In genomic region chr2:68742638-68743037, GRCh38 we compare ENCODE assay signal across 9 cellular contexts. TPM values are rescaled to one million over a fixed set of nuclear protein-coding genes. Genes with fewer than 3 reads are reported as not detected.
A peak's percentile ranks its signal among the peaks of the same experiment; 100 is the strongest.
DNase-seq lines count a peak whose midpoint lies in the region; ATAC-seq and TF ChIP-seq lines count a peak whose summit lies in the region.
"Had no signal": no experiment of that assay in that cellular context is flagged by ENCODE, and none has a peak within 500 bp of the region (broad histone marks: within the 10 kb centered on the region; RNA-seq: fewer than 3 reads in every experiment).

No MANE protein-coding gene starts in this region.

- no peak overlapping the region for H3K4me3 Mint-ChIP-seq in HFFc6

- no peak for DNase-seq in left ventricle myocardium superior
- no peak for DNase-seq in right cardiac atrium
- DNase-seq in NCI-H146 treated with DMSO at 0.1 percent for 48 hours (lab: John Stamatoyannopoulos, UW; ENCODE audit: unreplicated experiment): peak; percentile 22
- no peak for DNase-seq in adrenal gland
- DNase-seq in upper lobe of left lung: no peak
- DNase-seq in A172 (ENCODE audit: low spot score): no peak
- DNase-seq in stimulated activated CD4-positive, alpha-beta T cell treated with anti-CD3 and anti-CD28 coated beads, Interleukin-12 subunit alpha, Interleukin-12 subunit beta, amount 100 ng/mL, for 4 hours: no peak
- DNase-seq in HFFc6: no peak
- DNase-seq: NCI-H1105 treated with DMSO at 0.1 percent for 48 hours had no signal

- TF ChIP-seq POLR2A in adrenal gland (IDR thresholded peaks at IDR 0.05): peak in 1 of 2 donors; percentile 17
- TF ChIP-seq POLR2A in upper lobe of left lung (IDR thresholded peaks at IDR 0.05): peak in 1 of 4 donors; percentile 52

- ATAC-seq in left ventricle myocardium superior (peak; percentile 55), right cardiac atrium (no peak), upper lobe of left lung (ENCODE audit: low FRiP score in 2 of 2) (peak in 1 of 2 donors; percentile 59)

- H3K27me3 ChIP-seq in right cardiac atrium (ENCODE audit: control insufficient read depth, insufficient read depth) (no peaks in the 10 kb centered on the region), adrenal gland (no peaks in the 10 kb centered on the region), upper lobe of left lung (no peaks in the 10 kb centered on the region)

- H3K27ac ChIP-seq in right cardiac atrium (ENCODE audit: low read length): no peak overlapping the region
- H3K27ac ChIP-seq in adrenal gland: peak overlapping the region in 4 of 5 donors; percentile 10 to 78 (median 27)
- H3K27ac ChIP-seq in upper lobe of left lung: peak overlapping the region; percentile 42 to 67 (median 55)

- TF ChIP-seq CTCF in adrenal gland (IDR thresholded peaks at IDR 0.05): no peak
- TF ChIP-seq CTCF in upper lobe of left lung (IDR thresholded peaks at IDR 0.05): no peak
- TF ChIP-seq CTCF in HFFc6 (IDR thresholded peaks at IDR 0.05): no peak

- no peaks in the 10 kb centered on the region for H3K36me3 ChIP-seq in adrenal gland (replicated peaks in 1 of 2)
- no peaks in the 10 kb centered on the region for H3K36me3 ChIP-seq in upper lobe of left lung

- intact Hi-C loops in left ventricle myocardium superior (cut with micrococcal nuclease) (no loop called here), right cardiac atrium (cut with DNase I) (loop anchor here in 2 of 4 donors (10.0 kb wide), 1 partner anchor 172 kb away; no protein-coding TSS in a partner anchor), adrenal gland (cut with DNase I) (no loop called here)

- H3K4me1 ChIP-seq in right cardiac atrium (ENCODE audit: control insufficient read depth, insufficient read depth, low read length) (no peaks in the 10 kb centered on the region), adrenal gland (replicated peaks in 1 of 2) (peaks cover 4 to 14% of the 10 kb centered on the region in 2 donors), upper lobe of left lung (peaks cover 9 to 38% (median 25%) of the 10 kb centered on the region in 4 donors)

- no peaks in the 10 kb centered on the region for H3K9me3 Mint-ChIP-seq in HFFc6

- H3K4me1 Mint-ChIP-seq in HFFc6 (ENCODE audit: low read depth): peaks cover 39% of the 10 kb centered on the region

- peaks cover 21% of the 10 kb centered on the region for H3K27me3 Mint-ChIP-seq in HFFc6 (ENCODE audit: insufficient read depth)

- no peak for TF ChIP-seq EP300 in upper lobe of left lung (IDR thresholded peaks at IDR 0.05)

- H3K36me3 Mint-ChIP-seq in HFFc6 (ENCODE audit: low read depth): no peaks in the 10 kb centered on the region

- no peaks in the 10 kb centered on the region for H3K9me3 ChIP-seq in right cardiac atrium (ENCODE audit: control insufficient read depth, low read length)
- no peaks in the 10 kb centered on the region for H3K9me3 ChIP-seq in adrenal gland (replicated peaks in 1 of 3)
- no peaks in the 10 kb centered on the region for H3K9me3 ChIP-seq in upper lobe of left lung

- H3K4me3 ChIP-seq in right cardiac atrium (ENCODE audit: low read length) (no peak overlapping the region), adrenal gland (no peak overlapping the region), upper lobe of left lung (no peak overlapping the region)

- H3K27ac Mint-ChIP-seq in HFFc6: no peak overlapping the region

RNA-seq across cellular contexts. Expression of gene ARHGAP25, which starts 8.0 kb away (rescaled TPM):
- total RNA-seq in left ventricle myocardium superior: 5.4 TPM
- 1 to 10 TPM; 7.8 to 9.7 (median 9.1) TPM for total RNA-seq in right cardiac atrium
- 5.9 TPM for polyA plus RNA-seq in right cardiac atrium
- total RNA-seq in adrenal gland: 10 to 100 TPM in 5 of 8 donors, 1 to 10 TPM in 3; 8.0 to 17.6 (median 11.9) TPM
- polyA plus RNA-seq in adrenal gland: 10 to 100 TPM in 2 of 3 donors, 1 to 10 TPM in 1; 8.5 to 15.4 (median 10.1) TPM
- total RNA-seq in upper lobe of left lung: 10 to 100 TPM; 13.2 to 36.1 (median 26.3) TPM
- total RNA-seq in A172 (2014; rRNA removed; shearing (Covaris generic)): not detected in 2 replicates
- not detected for total RNA-seq in HFFc6 (2021; fragmentation: NEBNext Ultra II Directional; extraction: Animal tissue kit (Norgen Biotek cat#: 25700))
